Comparison of ENCODE assay signal across 10 cellular contexts in the genomic region with DNA sequence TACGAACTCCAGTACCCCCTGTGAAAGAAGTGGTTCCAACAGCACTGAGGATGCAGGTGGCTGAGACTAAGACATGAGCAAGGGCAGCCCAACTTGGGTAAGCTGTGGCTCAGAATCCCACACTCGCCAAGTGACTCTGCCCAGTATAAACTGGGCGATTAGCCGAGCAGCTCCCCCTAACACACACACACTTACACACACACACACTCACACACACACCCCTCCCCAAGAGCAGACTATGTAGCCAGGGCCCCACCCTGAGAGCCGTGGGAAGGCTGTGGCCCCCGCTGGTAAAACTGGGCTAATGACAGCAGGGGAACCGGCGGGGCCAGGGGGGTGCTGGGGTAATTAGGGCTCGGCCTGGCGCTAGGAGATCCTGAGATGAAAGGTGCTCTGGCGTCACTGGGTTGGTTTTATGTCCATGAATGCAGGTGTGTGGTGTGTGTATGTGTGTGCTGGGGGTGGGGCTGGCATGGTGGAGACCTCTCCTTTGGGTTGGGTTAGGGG. TPM values are rescaled to one million over a fixed set of nuclear protein-coding genes. Genes with fewer than 3 reads are reported as not detected.
DNase-seq lines count a peak whose midpoint lies in the region; ATAC-seq and TF ChIP-seq lines count a peak whose summit lies in the region.
"Had no signal": no experiment of that assay in that cellular context is flagged by ENCODE, and none has a peak within 500 bp of the region (broad histone marks: within the 10 kb centered on the region; RNA-seq: fewer than 3 reads in every experiment).

No MANE protein-coding gene starts in this region.

- 52 to 71% methylated on average over 10 to 11 of the region's 11 CpGs for WGBS in tibial nerve, 2 donors
- WGBS in psoas muscle, 3 donors = 74 to 82% (median 77%) methylated on average over 11 of the region's 11 CpGs

- H3K27ac Mint-ChIP-seq in activated naive CD8-positive, alpha-beta T cell treated with anti-CD3 and anti-CD28 coated beads, Interleukin-2, amount 50 U/mL, for 24 hours = peak overlapping the region; percentile 78

- intact Hi-C loops in left ventricle myocardium inferior (cut with micrococcal nuclease) (no loop called here), Right ventricle myocardium inferior (cut with DNase I) (loop anchor here (2.0 kb wide), 2 partner anchors 25 to 49 kb away; no protein-coding TSS in a partner anchor), mucosa of descending colon (cut with DNase I, micrococcal nuclease) (no loop called here), psoas muscle (cut with DNase I) (loop anchor here (1.0 to 5.0 kb wide), 3 partner anchors 25 to 106 kb away; no protein-coding TSS in a partner anchor)

- H3K4me3 ChIP-seq in left ventricle myocardium inferior (no peak overlapping the region), mucosa of descending colon (no peak overlapping the region), tibial nerve (no peak overlapping the region), psoas muscle (no peak overlapping the region)

- TF ChIP-seq EP300 in tibial nerve (IDR thresholded peaks at IDR 0.05) = no peak

- TF ChIP-seq POLR2A in tibial nerve (IDR thresholded peaks at IDR 0.05) = no peak

- H3K36me3 Mint-ChIP-seq in activated naive CD8-positive, alpha-beta T cell treated with anti-CD3 and anti-CD28 coated beads, Interleukin-2, amount 50 U/mL, for 24 hours (ENCODE audit: low read depth) = no peaks in the 10 kb centered on the region

- H3K4me1 ChIP-seq in left ventricle myocardium inferior (peaks cover 65% of the 10 kb centered on the region), mucosa of descending colon (ENCODE audit: low read depth) (peaks cover 29% of the 10 kb centered on the region), tibial nerve (peaks cover 0 to 58% (median 28%) of the 10 kb centered on the region in 4 donors), psoas muscle (peaks cover 31% of the 10 kb centered on the region)

- TF ChIP-seq CTCF in left ventricle myocardium inferior (IDR thresholded peaks at IDR 0.05; ENCODE audit: borderline replicate concordance) = no peak
- no peak for TF ChIP-seq CTCF in mucosa of descending colon (IDR thresholded peaks at IDR 0.05)
- TF ChIP-seq CTCF in tibial nerve (IDR thresholded peaks at IDR 0.05) = no peak
- no peak for TF ChIP-seq CTCF in GM10266 (IDR thresholded peaks at IDR 0.05; ENCODE audit: control insufficient read depth, insufficient read depth, low read depth, missing control alignments)
- no peak for TF ChIP-seq CTCF in psoas muscle (IDR thresholded peaks at IDR 0.05)

- H3K4me3 Mint-ChIP-seq in activated naive CD8-positive, alpha-beta T cell treated with anti-CD3 and anti-CD28 coated beads, Interleukin-2, amount 50 U/mL, for 24 hours = peak overlapping the region; percentile 79

- H3K36me3 ChIP-seq in left ventricle myocardium inferior (no peaks in the 10 kb centered on the region), mucosa of descending colon (ENCODE audit: low read depth) (no peaks in the 10 kb centered on the region), tibial nerve (peaks cover 0 to 3% (median 0%) of the 10 kb centered on the region in 3 donors), psoas muscle (ENCODE audit: insufficient read depth in 1 of 2, low read depth in 1 of 2) (no peaks in the 10 kb centered on the region)
- H3K36me3 ChIP-seq: thoracic aorta had no signal

- no peaks in the 10 kb centered on the region for H3K9me3 Mint-ChIP-seq in activated naive CD8-positive, alpha-beta T cell treated with anti-CD3 and anti-CD28 coated beads, Interleukin-2, amount 50 U/mL, for 24 hours

- H3K9me3 ChIP-seq in left ventricle myocardium inferior (replicated peaks) (no peaks in the 10 kb centered on the region), mucosa of descending colon (no peaks in the 10 kb centered on the region), tibial nerve (no peaks in the 10 kb centered on the region), psoas muscle (no peaks in the 10 kb centered on the region)
- H3K9me3 ChIP-seq: thoracic aorta had no signal

- H3K27ac ChIP-seq in left ventricle myocardium inferior (replicated peaks) = peak overlapping the region; percentile 100
- peak overlapping the region in 3 of 4 donors; percentile 72 to 98 (median 97) for H3K27ac ChIP-seq in tibial nerve
- H3K27ac ChIP-seq in psoas muscle = no peak overlapping the region

- H3K4me1 Mint-ChIP-seq in activated naive CD8-positive, alpha-beta T cell treated with anti-CD3 and anti-CD28 coated beads, Interleukin-2, amount 50 U/mL, for 24 hours = peaks cover 31% of the 10 kb centered on the region

- no peak for DNase-seq in left ventricle myocardium inferior
- DNase-seq in Right ventricle myocardium inferior (ENCODE audit: missing footprints) = no peak
- DNase-seq in activated naive CD8-positive, alpha-beta T cell treated with anti-CD3 and anti-CD28 coated beads, Interleukin-2, amount 50 U/mL, for 24 hours = no peak
- peak in 2 of 3 donors; percentile 39 to 45 for DNase-seq in mucosa of descending colon
- no peak for DNase-seq in tibial nerve (ENCODE audit: low spot score in 2 of 2)
- DNase-seq in NCI-H1105 (lab: John Stamatoyannopoulos, UW) = no peak
- no peak for DNase-seq in GM10266 (ENCODE audit: extremely low spot score)
- no peak for DNase-seq in psoas muscle
- DNase-seq: left cardiac atrium had no signal

- H3K27me3 Mint-ChIP-seq in activated naive CD8-positive, alpha-beta T cell treated with anti-CD3 and anti-CD28 coated beads, Interleukin-2, amount 50 U/mL, for 24 hours = peaks cover 5% of the 10 kb centered on the region

- no peak for ATAC-seq in Right ventricle myocardium inferior
- no peak for ATAC-seq in activated naive CD8-positive, alpha-beta T cell treated with anti-CD3 and anti-CD28 coated beads, Interleukin-2, amount 50 U/mL, for 24 hours
- no peak for ATAC-seq in mucosa of descending colon
- ATAC-seq in psoas muscle = no peak
- ATAC-seq: left cardiac atrium had no signal

- H3K27me3 ChIP-seq in left ventricle myocardium inferior (ENCODE audit: low read depth) (no peaks in the 10 kb centered on the region), tibial nerve (no peaks in the 10 kb centered on the region), psoas muscle (ENCODE audit: insufficient read depth in 3 of 3, low read length in 2 of 3) (no peaks in the 10 kb centered on the region)

RNA-seq across cellular contexts. Expression of gene THRA, which starts 1.2 kb away (rescaled TPM):
- total RNA-seq in left ventricle myocardium inferior (78.3 TPM), Right ventricle myocardium inferior (88.3 TPM), mucosa of descending colon (100 to 1,000 TPM in 1 of 3 donors, 10 to 100 TPM in 2; 56.8 to 114 (median 60.0) TPM), tibial nerve (10 to 100 TPM; 65.4 to 86.1 (median 78.4) TPM), psoas muscle (10 to 100 TPM; 39.5 to 55.1 (median 42.9) TPM)
- polyA plus RNA-seq in psoas muscle = 10 to 100 TPM in 2 of 3 donors, 1 to 10 TPM in 1; 9.5 to 60.0 (median 29.0) TPM

RNA-seq across cellular contexts. Expression of gene MED24, which starts 7.4 kb away (rescaled TPM):
- 58.2 TPM for total RNA-seq in left ventricle myocardium inferior
- total RNA-seq in Right ventricle myocardium inferior = 53.9 TPM
- total RNA-seq in mucosa of descending colon = 10 to 100 TPM; 76.6 to 90.2 (median 87.4) TPM
- total RNA-seq in tibial nerve = 100 to 1,000 TPM in 2 of 4 donors, 10 to 100 TPM in 2; 55.1 to 146 (median 84.6) TPM
- total RNA-seq in psoas muscle = 100 to 1,000 TPM in 2 of 4 donors, 10 to 100 TPM in 2; 56.3 to 120 (median 87.9) TPM
- polyA plus RNA-seq in psoas muscle = 100 to 1,000 TPM in 1 of 3 donors, 10 to 100 TPM in 2; 51.1 to 115 (median 55.9) TPM

RNA-seq across cellular contexts. Expression of gene NR1D1, which starts 38.8 kb away (rescaled TPM):
- 19.1 TPM for total RNA-seq in left ventricle myocardium inferior
- 24.9 TPM for total RNA-seq in Right ventricle myocardium inferior
- total RNA-seq in mucosa of descending colon = 10 to 100 TPM in 2 of 3 donors, 1 to 10 TPM in 1; 9.3 to 15.0 (median 14.8) TPM
- 10 to 100 TPM; 16.8 to 48.2 (median 21.0) TPM for total RNA-seq in tibial nerve
- total RNA-seq in psoas muscle = 10 to 100 TPM; 29.4 to 88.7 (median 51.0) TPM
- polyA plus RNA-seq in psoas muscle = 10 to 100 TPM; 21.4 to 41.6 (median 24.4) TPM

RNA-seq across cellular contexts. Expression of gene CSF3, which starts 46.3 kb away (rescaled TPM):
- total RNA-seq in left ventricle myocardium inferior (not detected), Right ventricle myocardium inferior (not detected), mucosa of descending colon (not detected), tibial nerve (1 to 10 TPM in 1 of 4 donors, under 1 TPM in 1, not detected in 2; 0.59 to 2.1 TPM), psoas muscle (10 to 100 TPM in 2 of 4 donors, under 1 TPM in 2; 0.30 to 39.8 (median 19.4) TPM)
- polyA plus RNA-seq in psoas muscle = 10 to 100 TPM in 1 of 3 donors, 1 to 10 TPM in 2; 3.4 to 46.2 (median 3.9) TPM

Comparison
In these comparisons a context has a peak if more than half of its experiments do, and no peak if none do; other contexts are left out.
1. intact Hi-C loops: an anchor here in Right ventricle myocardium inferior (2.0 kb wide) and psoas muscle (1.0 to 5.0 kb wide); none called in left ventricle myocardium inferior and mucosa of descending colon.
2. DNase-seq: peak in mucosa of descending colon (2 of 3); none in left ventricle myocardium inferior (single experiment), Right ventricle myocardium inferior (single experiment), activated naive CD8-positive, alpha-beta T cell treated with anti-CD3 and anti-CD28 coated beads, Interleukin-2, amount 50 U/mL, for 24 hours (single experiment), tibial nerve (0 of 2), NCI-H1105 (single experiment), GM10266 (single experiment) and psoas muscle (0 of 2).